8 cellular contexts compared by ENCODE assay signal in the genomic region with DNA sequence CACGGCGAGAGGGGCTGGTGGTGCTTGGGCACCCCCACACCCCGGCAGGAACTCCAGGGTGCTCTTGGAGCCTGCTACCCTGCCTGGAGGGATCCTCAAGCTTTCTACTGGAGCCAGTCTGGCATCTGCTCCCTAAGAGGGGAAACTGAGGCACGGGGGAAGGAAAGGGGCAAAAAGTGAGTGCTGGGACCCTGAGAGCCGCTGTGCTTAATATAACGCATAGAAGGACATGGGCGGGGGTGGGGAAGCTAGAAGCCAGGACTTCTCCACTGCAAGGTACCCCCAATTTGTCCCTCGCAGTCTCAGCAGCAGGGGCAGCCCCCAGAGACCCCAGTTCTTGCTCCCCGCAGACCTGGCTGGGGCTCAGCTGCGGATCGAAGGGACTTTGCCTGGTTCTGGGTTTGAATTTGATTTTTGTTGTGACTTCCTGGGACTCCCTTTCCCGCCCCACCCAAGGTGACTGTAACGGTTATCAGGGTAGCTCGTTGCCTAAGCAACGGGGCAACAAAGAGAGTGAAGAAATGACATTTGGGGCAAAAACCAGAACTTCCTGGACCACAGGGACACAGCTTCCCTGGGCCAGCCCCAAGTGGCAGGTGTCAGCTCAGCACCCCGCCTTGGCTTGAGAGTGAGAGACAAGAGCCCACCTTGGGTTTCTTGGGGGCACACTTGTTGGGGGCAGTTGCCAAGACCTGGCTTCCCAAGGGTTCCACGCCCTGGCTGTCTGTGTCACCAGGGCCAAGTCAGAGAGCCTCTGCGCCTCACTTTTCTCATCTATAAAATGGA. TPM values are rescaled to one million over a fixed set of nuclear protein-coding genes. Genes with fewer than 3 reads are reported as not detected.
DNase-seq lines count a peak whose midpoint lies in the region; FAIRE-seq and TF ChIP-seq lines count a peak whose summit lies in the region.

No MANE protein-coding gene starts in this region.

- H3K36me3 Mint-ChIP-seq in activated CD4-positive, alpha-beta memory T cell treated with anti-CD3 and anti-CD28 coated beads, Interleukin-2, amount 10 ng/mL, durations not matched to agents 7 days and 5 days (ENCODE audit: low read depth): peaks cover 43% of the 10 kb centered on the region
- H3K36me3 Mint-ChIP-seq in progenitor cell of endocrine pancreas (ENCODE audit: insufficient read depth): no peaks in the 10 kb centered on the region

- no peaks in the 10 kb centered on the region; a peak in 1 of 22 replicates for H4K20me1 ChIP-seq in BLaER1 treated with 17β-estradiol and CSF1 and Interleukin-3, amounts not matched to agents 10 nM and 100 nM

- H3K9me3 ChIP-seq in BLaER1 treated with 17β-estradiol and CSF1 and Interleukin-3, amounts not matched to agents 10 nM and 100 nM (replicated peaks in 1 of 11): no peaks in the 10 kb centered on the region
- H3K9me3 ChIP-seq in esophagus (ENCODE audit: control insufficient read depth in 2 of 2, insufficient read depth in 1 of 2, low read depth in 1 of 2, low read length in 1 of 2): no peaks in the 10 kb centered on the region
- H3K9me3 ChIP-seq in neuronal stem cell (replicated peaks in 1 of 2; ENCODE audit: control insufficient read depth in 2 of 2, insufficient read depth in 1 of 2, low read depth in 1 of 2, low read length in 2 of 2): no peaks in the 10 kb centered on the region

- H3K36me3 ChIP-seq in BLaER1 treated with 17β-estradiol and CSF1 and Interleukin-3, amounts not matched to agents 10 nM and 100 nM: peaks cover 0 to 5% (median 2%) of the 10 kb centered on the region in 11 experiments; a peak in 10 of 22 replicates
- H3K36me3 ChIP-seq in esophagus (ENCODE audit: control insufficient read depth in 2 of 2, insufficient read depth in 2 of 2, low read length in 1 of 2): no peaks in the 10 kb centered on the region
- no peaks in the 10 kb centered on the region for H3K36me3 ChIP-seq in neuronal stem cell (replicated peaks in 1 of 2; ENCODE audit: control insufficient read depth in 2 of 2, insufficient read depth in 2 of 2, low read length in 2 of 2)

- H3K4me3 ChIP-seq in BLaER1 treated with 17β-estradiol and CSF1 and Interleukin-3, amounts not matched to agents 10 nM and 100 nM: peak overlapping the region; percentile 69 to 84 (median 80)
- peak overlapping the region; percentile 61 for H3K4me3 ChIP-seq in LNCaP clone FGC (ENCODE audit: low read depth, low read length)
- peak overlapping the region; percentile 52 to 56 for H3K4me3 ChIP-seq in esophagus (ENCODE audit: low read depth in 1 of 2, low read length in 2 of 2)
- peak overlapping the region in 1 of 2 donors; percentile 9 for H3K4me3 ChIP-seq in neuronal stem cell (ENCODE audit: low read length in 2 of 2)

- H3K14ac ChIP-seq in neuronal stem cell (ENCODE audit: low read length): no peak overlapping the region

- H3K9ac ChIP-seq in BLaER1 treated with 17β-estradiol and CSF1 and Interleukin-3, amounts not matched to agents 10 nM and 100 nM: peak overlapping the region; percentile 80 to 90 (median 86)
- H3K9ac ChIP-seq in neuronal stem cell (ENCODE audit: low read depth, low read length, poor library complexity): no peak overlapping the region

- TF ChIP-seq CTCF in LNCaP clone FGC (IDR thresholded peaks at IDR 0.05; ENCODE audit: control insufficient read depth, extremely low read depth, insufficient read depth) (no peak), progenitor cell of endocrine pancreas (IDR thresholded peaks at IDR 0.05; ENCODE audit: unreplicated experiment) (no peak)

- H3K18ac ChIP-seq in neuronal stem cell (ENCODE audit: low read length): peak overlapping the region; percentile 87

- H3K23ac ChIP-seq in neuronal stem cell (ENCODE audit: low read depth, low read length, poor library complexity): no peak overlapping the region

- H3K27me3 ChIP-seq in BLaER1 treated with 17β-estradiol and CSF1 and Interleukin-3, amounts not matched to agents 10 nM and 100 nM: no peaks in the 10 kb centered on the region
- H3K27me3 ChIP-seq in esophagus (ENCODE audit: control insufficient read depth in 1 of 2, insufficient read depth in 2 of 2, low read length in 2 of 2) (no peaks in the 10 kb centered on the region), neuronal stem cell (ENCODE audit: control insufficient read depth in 3 of 3, insufficient read depth in 3 of 3, low read depth in 1 of 3, low read length in 3 of 3) (peaks cover 0 to 17% (median 0%) of the 10 kb centered on the region in 3 experiments)

- peak overlapping the region; percentile 87 for H2BK15ac ChIP-seq in neuronal stem cell (ENCODE audit: low read length)

- CTCF ChIA-PET in activated CD4-positive, alpha-beta memory T cell treated with anti-CD3 and anti-CD28 coated beads, Interleukin-2, amount 10 ng/mL, durations not matched to agents 7 days and 5 days (lab: Charles Lee): interaction anchor here (0.7 to 5.0 kb wide), 13 partner anchors 11 to 245 kb away, joined by 3 to 35 read pairs (median 7); partner anchors contain the start of gene ASF1B

- no peaks in the 10 kb centered on the region for H3K9me3 Mint-ChIP-seq in activated CD4-positive, alpha-beta memory T cell treated with anti-CD3 and anti-CD28 coated beads, Interleukin-2, amount 10 ng/mL, durations not matched to agents 7 days and 5 days
- H3K9me3 Mint-ChIP-seq in progenitor cell of endocrine pancreas (ENCODE audit: low read depth): no peaks in the 10 kb centered on the region

- no peak overlapping the region for H4K8ac ChIP-seq in neuronal stem cell (ENCODE audit: low read depth, low read length)

- no peak for DNase-seq in LNCaP clone FGC (ENCODE audit: low read depth)
- peak; percentile 87 for DNase-seq in activated CD4-positive, alpha-beta memory T cell treated with anti-CD3 and anti-CD28 coated beads, Interleukin-2, amount 10 ng/mL, durations not matched to agents 7 days and 5 days
- no peak for DNase-seq in neuronal stem cell (ENCODE audit: low spot score)
- DNase-seq in urothelium cell line (ENCODE audit: low spot score): no peak
- no peak for DNase-seq in NCI-H2107 treated with DMSO at 0.1 percent for 48 hours (lab: John Stamatoyannopoulos, UW; ENCODE audit: unreplicated experiment)
- no peak for DNase-seq in progenitor cell of endocrine pancreas (ENCODE audit: low spot score, unreplicated experiment)

- no peaks in the 10 kb centered on the region for H3K79me1 ChIP-seq in neuronal stem cell (ENCODE audit: low read depth, low read length)

- peak overlapping the region; percentile 83 to 97 (median 96) for H3K4me2 ChIP-seq in BLaER1 treated with 17β-estradiol and CSF1 and Interleukin-3, amounts not matched to agents 10 nM and 100 nM
- H3K4me2 ChIP-seq in neuronal stem cell (ENCODE audit: insufficient read depth, low read length, poor library complexity, severe bottlenecking): no peak overlapping the region

- H3K4me1 ChIP-seq in BLaER1 treated with 17β-estradiol and CSF1 and Interleukin-3, amounts not matched to agents 10 nM and 100 nM: peaks cover 76 to 89% (median 84%) of the 10 kb centered on the region in 10 experiments
- H3K4me1 ChIP-seq in esophagus (ENCODE audit: control insufficient read depth in 2 of 2, insufficient read depth in 2 of 2, low read length in 1 of 2): peaks cover 0 to 4% of the 10 kb centered on the region in 2 donors
- peaks cover 14 to 19% of the 10 kb centered on the region in 2 donors for H3K4me1 ChIP-seq in neuronal stem cell (ENCODE audit: control insufficient read depth in 2 of 2, insufficient read depth in 1 of 2, low read depth in 1 of 2, low read length in 2 of 2)

- WGBS in esophagus, 2 donors: 18 to 20% methylated on average over 15 to 18 of the region's 18 CpGs
- no CpG with 5 or more reads among the region's 18 CpGs for WGBS in neuronal stem cell (ENCODE audit: extremely low coverage in 2 of 2, insufficient read length in 2 of 2, insufficient replicate concordance in 1 of 2), 2 donors

- no peak overlapping the region for H3K4ac ChIP-seq in neuronal stem cell (ENCODE audit: low read length)

- H3K4me3 Mint-ChIP-seq in activated CD4-positive, alpha-beta memory T cell treated with anti-CD3 and anti-CD28 coated beads, Interleukin-2, amount 10 ng/mL, durations not matched to agents 7 days and 5 days: peak overlapping the region; percentile 92
- no peak overlapping the region for H3K4me3 Mint-ChIP-seq in progenitor cell of endocrine pancreas (ENCODE audit: low read depth)

- peak overlapping the region; percentile 38 for H4K91ac ChIP-seq in neuronal stem cell (ENCODE audit: low read depth, low read length, poor library complexity)

- H3K4me1 Mint-ChIP-seq in activated CD4-positive, alpha-beta memory T cell treated with anti-CD3 and anti-CD28 coated beads, Interleukin-2, amount 10 ng/mL, durations not matched to agents 7 days and 5 days: peaks cover 38% of the 10 kb centered on the region
- peaks cover 7% of the 10 kb centered on the region for H3K4me1 Mint-ChIP-seq in progenitor cell of endocrine pancreas (ENCODE audit: low read depth)

- no peaks in the 10 kb centered on the region for H3K27me3 Mint-ChIP-seq in activated CD4-positive, alpha-beta memory T cell treated with anti-CD3 and anti-CD28 coated beads, Interleukin-2, amount 10 ng/mL, durations not matched to agents 7 days and 5 days
- peaks cover 8% of the 10 kb centered on the region for H3K27me3 Mint-ChIP-seq in progenitor cell of endocrine pancreas

- peak overlapping the region; percentile 66 for H2AK5ac ChIP-seq in neuronal stem cell (ENCODE audit: low read depth, low read length)

- peak overlapping the region; percentile 63 to 94 (median 87) for H3K27ac ChIP-seq in BLaER1 treated with 17β-estradiol and CSF1 and Interleukin-3, amounts not matched to agents 10 nM and 100 nM
- H3K27ac ChIP-seq in esophagus (ENCODE audit: low read depth in 2 of 2, low read length in 1 of 2) (peak overlapping the region; percentile 80 to 86), neuronal stem cell (replicated peaks; ENCODE audit: low read length) (no peak overlapping the region)

- POLR2A ChIA-PET in activated CD4-positive, alpha-beta memory T cell treated with anti-CD3 and anti-CD28 coated beads, Interleukin-2, amount 10 ng/mL, durations not matched to agents 7 days and 5 days (lab: Charles Lee): interaction anchor here (0.7 to 15.5 kb wide), 25 partner anchors 8 to 1214 kb away, joined by 3 to 308 read pairs (median 6); partner anchors contain the start of genes ASF1B, C19orf53, DDX39A and DNAJB1

- FAIRE-seq in urothelium cell line (lab: Jason Lieb, UNC): no peak

- no peak overlapping the region for H2BK12ac ChIP-seq in neuronal stem cell (ENCODE audit: low read length)

- H2BK5ac ChIP-seq in neuronal stem cell (ENCODE audit: low read length): peak overlapping the region; percentile 20

- H3K27ac Mint-ChIP-seq in activated CD4-positive, alpha-beta memory T cell treated with anti-CD3 and anti-CD28 coated beads, Interleukin-2, amount 10 ng/mL, durations not matched to agents 7 days and 5 days: peak overlapping the region; percentile 90
- H3K27ac Mint-ChIP-seq in progenitor cell of endocrine pancreas: no peak overlapping the region

- H2AFZ ChIP-seq in neuronal stem cell (ENCODE audit: low read length): peak overlapping the region; percentile 90

- H2BK120ac ChIP-seq in neuronal stem cell (ENCODE audit: low read depth, low read length): no peak overlapping the region

RNA-seq across cellular contexts. Expression of gene ADGRE5, which starts 0.6 kb away (rescaled TPM):
- 100 to 1,000 TPM; 293 to 299 TPM for total RNA-seq in activated CD4-positive, alpha-beta memory T cell treated with anti-CD3 and anti-CD28 coated beads, Interleukin-2, amount 10 ng/mL, durations not matched to agents 7 days and 5 days
- polyA plus RNA-seq in esophagus: 1 to 10 TPM; 4.5 to 6.1 TPM
- polyA plus RNA-seq in neuronal stem cell (2013, experiment 1 of 2): 0.74 TPM
- polyA plus RNA-seq in neuronal stem cell (2013, experiment 2 of 2): 0.72 TPM
- 0.96 and 1.0 TPM in 2 replicates for total RNA-seq in progenitor cell of endocrine pancreas

RNA-seq across cellular contexts. Expression of gene DDX39A, which starts 37.3 kb away (rescaled TPM):
- total RNA-seq in activated CD4-positive, alpha-beta memory T cell treated with anti-CD3 and anti-CD28 coated beads, Interleukin-2, amount 10 ng/mL, durations not matched to agents 7 days and 5 days: 100 to 1,000 TPM; 233 to 234 TPM
- 100 to 1,000 TPM in 1 of 2 donors, 10 to 100 TPM in 1; 92.6 to 111 TPM for polyA plus RNA-seq in esophagus
- polyA plus RNA-seq in neuronal stem cell (2013, experiment 1 of 2): 75.6 TPM
- polyA plus RNA-seq in neuronal stem cell (2013, experiment 2 of 2): 76.2 TPM
- 66.9 and 74.2 TPM in 2 replicates for total RNA-seq in progenitor cell of endocrine pancreas

RNA-seq across cellular contexts. Expression of gene PKN1, which starts 51.2 kb away (rescaled TPM):
- 100 to 1,000 TPM; 219 to 232 TPM for total RNA-seq in activated CD4-positive, alpha-beta memory T cell treated with anti-CD3 and anti-CD28 coated beads, Interleukin-2, amount 10 ng/mL, durations not matched to agents 7 days and 5 days
- 10 to 100 TPM; 10.7 to 12.6 TPM for polyA plus RNA-seq in esophagus
- 70.0 TPM for polyA plus RNA-seq in neuronal stem cell (2013, experiment 1 of 2)
- polyA plus RNA-seq in neuronal stem cell (2013, experiment 2 of 2): 68.8 TPM
- total RNA-seq in progenitor cell of endocrine pancreas: 106 TPM in 2 replicates

Comparison
In these comparisons a context has a peak if more than half of its experiments do, and no peak if none do; other contexts are left out.
1. RNA of gene ADGRE5, which starts 0.6 kb away (total RNA-seq): 293 to 299 TPM in activated CD4-positive, alpha-beta memory T cell treated with anti-CD3 and anti-CD28 coated beads, Interleukin-2, amount 10 ng/mL, durations not matched to agents 7 days and 5 days; 0.96 to 1.0 TPM in progenitor cell of endocrine pancreas; every median in the first group is over 100 times any median in the second.